8 cellular contexts compared by ENCODE assay signal in the genomic region with DNA sequence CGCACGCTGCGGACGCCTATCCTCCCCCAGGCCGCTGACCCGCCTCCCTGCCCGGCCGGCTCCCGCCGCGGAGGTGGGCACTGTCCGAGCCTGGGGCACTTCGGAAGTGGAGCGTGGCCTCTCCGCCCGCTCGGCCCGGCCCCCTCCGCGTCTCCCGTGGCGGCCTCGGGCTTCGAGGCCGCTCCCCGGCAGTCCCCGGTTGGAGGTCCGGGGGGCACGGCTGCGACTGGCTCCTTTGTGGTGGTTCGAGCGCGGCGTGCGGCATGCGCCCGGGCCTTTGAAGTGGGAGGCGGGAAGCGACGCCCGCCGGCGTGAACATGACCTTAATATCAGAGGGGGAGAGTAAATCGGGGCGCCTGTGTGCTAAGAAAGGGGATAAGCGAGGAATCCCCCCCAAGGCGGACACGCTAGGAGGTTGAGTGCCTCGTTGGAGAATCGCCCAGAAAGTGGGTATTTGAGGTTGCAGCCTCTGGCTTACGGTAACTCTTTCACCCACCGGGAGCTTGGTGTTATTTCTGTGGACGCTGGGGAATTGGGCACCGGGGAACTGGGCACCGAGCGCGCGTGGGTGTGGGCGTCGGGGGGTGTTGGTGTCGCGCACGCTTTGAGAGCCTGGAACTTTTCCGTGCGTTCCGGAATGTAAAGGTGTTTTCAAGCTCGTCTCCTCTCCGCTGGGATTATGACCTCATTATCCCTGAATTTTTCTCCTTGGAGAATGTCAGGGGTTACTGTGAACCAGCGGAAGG. TPM values are rescaled to one million over a fixed set of nuclear protein-coding genes. Genes with fewer than 3 reads are reported as not detected.
DNase-seq lines count a peak whose midpoint lies in the region; ATAC-seq lines count a peak whose summit lies in the region.

No MANE protein-coding gene starts in this region.

- intact Hi-C loops in right cardiac atrium (cut with DNase I) = no loop called here

- POLR2A ChIA-PET in activated naive CD8-positive, alpha-beta T cell treated with anti-CD3 and anti-CD28 coated beads, Interleukin-2, amount 10 ng/mL, durations not matched to agents 7 days and 5 days (lab: Charles Lee) = interaction anchor here (0.6 to 3.1 kb wide), 13 partner anchors 9 to 694 kb away, joined by 3 to 38 read pairs (median 4); partner anchors contain the start of genes CDNF, DCLRE1C, HSPA14 and MEIG1

- DNase-seq in NCI-H510A treated with DMSO at 0.1 percent for 48 hours (lab: John Stamatoyannopoulos, UW) (peak; percentile 13), NCI-H510A (lab: John Stamatoyannopoulos, UW) (no peak), RPMI7951 (ENCODE audit: low read depth) (peak; percentile 17), right cardiac atrium (peak in 2 of 3 donors; percentile 39 to 62), DMS79 treated with DMSO at 0.1 percent for 48 hours (lab: John Stamatoyannopoulos, UW) (no peak)
- DNase-seq in activated naive CD8-positive, alpha-beta T cell treated with anti-CD3 and anti-CD28 coated beads, Interleukin-2, amount 10 ng/mL, durations not matched to agents 7 days and 5 days = peak; percentile 66

- no peaks in the 10 kb centered on the region for H3K27me3 Mint-ChIP-seq in activated naive CD8-positive, alpha-beta T cell treated with anti-CD3 and anti-CD28 coated beads, Interleukin-2, amount 10 ng/mL, durations not matched to agents 7 days and 5 days

- H3K9me3 Mint-ChIP-seq in activated naive CD8-positive, alpha-beta T cell treated with anti-CD3 and anti-CD28 coated beads, Interleukin-2, amount 10 ng/mL, durations not matched to agents 7 days and 5 days = no peaks in the 10 kb centered on the region

- peak overlapping the region; percentile 99 for H3K9ac ChIP-seq in skeletal muscle satellite cell (ENCODE audit: low read depth, low read length)

- H3K27me3 ChIP-seq in right cardiac atrium (ENCODE audit: control insufficient read depth, insufficient read depth) = no peaks in the 10 kb centered on the region
- H3K27me3 ChIP-seq in skeletal muscle satellite cell (ENCODE audit: control insufficient read depth, insufficient read depth, low read length) = no peaks in the 10 kb centered on the region

- under 1% methylated on average over 69 of the region's 69 CpGs for WGBS in right cardiac atrium

- H3K36me3 ChIP-seq in skeletal muscle satellite cell (ENCODE audit: insufficient read depth, low read length) = peaks cover 4% of the 10 kb centered on the region

- H3K4me1 Mint-ChIP-seq in activated naive CD8-positive, alpha-beta T cell treated with anti-CD3 and anti-CD28 coated beads, Interleukin-2, amount 10 ng/mL, durations not matched to agents 7 days and 5 days = peaks cover 24% of the 10 kb centered on the region

- H3K9me3 ChIP-seq in right cardiac atrium (ENCODE audit: control insufficient read depth, low read length) (no peaks in the 10 kb centered on the region), skeletal muscle satellite cell (replicated peaks; ENCODE audit: low read length) (no peaks in the 10 kb centered on the region)

- H3K4me3 Mint-ChIP-seq in activated naive CD8-positive, alpha-beta T cell treated with anti-CD3 and anti-CD28 coated beads, Interleukin-2, amount 10 ng/mL, durations not matched to agents 7 days and 5 days = peak overlapping the region; percentile 94

- peak overlapping the region; percentile 28 for H3K27ac ChIP-seq in right cardiac atrium (ENCODE audit: low read length)

- H3K36me3 Mint-ChIP-seq in activated naive CD8-positive, alpha-beta T cell treated with anti-CD3 and anti-CD28 coated beads, Interleukin-2, amount 10 ng/mL, durations not matched to agents 7 days and 5 days = peaks cover 12% of the 10 kb centered on the region

- H3K4me1 ChIP-seq in right cardiac atrium (ENCODE audit: control insufficient read depth, insufficient read depth, low read length) = peaks cover 6% of the 10 kb centered on the region
- H3K4me1 ChIP-seq in skeletal muscle satellite cell (ENCODE audit: control insufficient read depth, insufficient read depth, low read length) = peaks cover 18% of the 10 kb centered on the region

- H3K4me3 ChIP-seq in right cardiac atrium (ENCODE audit: low read length) = peak overlapping the region; percentile 86
- H3K4me3 ChIP-seq in skeletal muscle satellite cell (ENCODE audit: low read length) = peak overlapping the region; percentile 100

- H3K27ac Mint-ChIP-seq in activated naive CD8-positive, alpha-beta T cell treated with anti-CD3 and anti-CD28 coated beads, Interleukin-2, amount 10 ng/mL, durations not matched to agents 7 days and 5 days = peak overlapping the region; percentile 87

- H3K4me2 ChIP-seq in skeletal muscle satellite cell (ENCODE audit: low read length) = peak overlapping the region; percentile 91

- ATAC-seq in HG03025 (IDR thresholded peaks at IDR 0.05; ENCODE audit: low FRiP score, unreplicated experiment) (peak; percentile 41), right cardiac atrium (peak; percentile 47 to 68)
- peak; percentile 9 for ATAC-seq in activated naive CD8-positive, alpha-beta T cell treated with anti-CD3 and anti-CD28 coated beads, Interleukin-2, amount 10 ng/mL, durations not matched to agents 7 days and 5 days (ENCODE audit: low read depth)

RNA-seq across cellular contexts. Expression of gene SUV39H2, which starts 0.6 kb away (rescaled TPM):
- total RNA-seq in RPMI7951 (2014; rRNA removed; shearing (Covaris generic)) = 37.9 and 48.5 TPM in 2 replicates
- total RNA-seq in activated naive CD8-positive, alpha-beta T cell treated with anti-CD3 and anti-CD28 coated beads, Interleukin-2, amount 10 ng/mL, durations not matched to agents 7 days and 5 days = 10 to 100 TPM; 19.4 to 22.3 TPM
- total RNA-seq in right cardiac atrium = 1 to 10 TPM; 4.4 to 7.3 (median 5.7) TPM
- polyA plus RNA-seq in right cardiac atrium = 1.7 TPM
- 18.1 and 23.3 TPM in 2 replicates for total RNA-seq in skeletal muscle satellite cell (2012; rRNA removed)

RNA-seq across cellular contexts. Expression of gene HSPA14, which starts 41.1 kb away (rescaled TPM):
- 38.7 and 51.5 TPM in 2 replicates for total RNA-seq in RPMI7951 (2014; rRNA removed; shearing (Covaris generic))
- total RNA-seq in activated naive CD8-positive, alpha-beta T cell treated with anti-CD3 and anti-CD28 coated beads, Interleukin-2, amount 10 ng/mL, durations not matched to agents 7 days and 5 days = 10 to 100 TPM; 23.0 to 25.1 TPM
- 10 to 100 TPM in 1 of 4 donors, 1 to 10 TPM in 3; 7.4 to 10.0 (median 8.9) TPM for total RNA-seq in right cardiac atrium
- polyA plus RNA-seq in right cardiac atrium = 9.5 TPM
- total RNA-seq in skeletal muscle satellite cell (2012; rRNA removed) = 16.6 and 21.3 TPM in 2 replicates

RNA-seq across cellular contexts. Expression of gene MSANTD7, which starts 41.1 kb away (rescaled TPM):
- 20.5 and 24.6 TPM in 2 replicates for total RNA-seq in RPMI7951 (2014; rRNA removed; shearing (Covaris generic))
- 10 to 100 TPM; 17.0 to 19.4 TPM for total RNA-seq in activated naive CD8-positive, alpha-beta T cell treated with anti-CD3 and anti-CD28 coated beads, Interleukin-2, amount 10 ng/mL, durations not matched to agents 7 days and 5 days
- 1 to 10 TPM; 4.6 to 6.1 (median 5.4) TPM for total RNA-seq in right cardiac atrium
- 2.5 TPM for polyA plus RNA-seq in right cardiac atrium
- 19.5 and 21.2 TPM in 2 replicates for total RNA-seq in skeletal muscle satellite cell (2012; rRNA removed)

RNA-seq across cellular contexts. Expression of gene CDNF, which starts 41.4 kb away (rescaled TPM):
- total RNA-seq in RPMI7951 (2014; rRNA removed; shearing (Covaris generic)) = 0.29 TPM in 1 of 2 replicates, not detected in the other
- 1 to 10 TPM in 1 of 2 experiments, under 1 TPM in 1; 0.82 to 1.0 TPM for total RNA-seq in activated naive CD8-positive, alpha-beta T cell treated with anti-CD3 and anti-CD28 coated beads, Interleukin-2, amount 10 ng/mL, durations not matched to agents 7 days and 5 days
- 1 to 10 TPM; 1.9 to 6.7 (median 2.6) TPM for total RNA-seq in right cardiac atrium
- 4.5 TPM for polyA plus RNA-seq in right cardiac atrium
- total RNA-seq in skeletal muscle satellite cell (2012; rRNA removed) = 0.44 and 0.51 TPM in 2 replicates

Comparison
In these comparisons a context has a peak if more than half of its experiments do, and no peak if none do; other contexts are left out.
1. DNase-seq: peak in NCI-H510A treated with DMSO at 0.1 percent for 48 hours (single experiment), RPMI7951 (single experiment), activated naive CD8-positive, alpha-beta T cell treated with anti-CD3 and anti-CD28 coated beads, Interleukin-2, amount 10 ng/mL, durations not matched to agents 7 days and 5 days (single experiment) and right cardiac atrium (2 of 3); none in NCI-H510A (single experiment) and DMS79 treated with DMSO at 0.1 percent for 48 hours (single experiment).
2. Peak in every context shown above with its lines, with median percentiles within 50 percentile points of each other: ATAC-seq.